1 cellular context compared by ENCODE assay signal in the genomic region with DNA sequence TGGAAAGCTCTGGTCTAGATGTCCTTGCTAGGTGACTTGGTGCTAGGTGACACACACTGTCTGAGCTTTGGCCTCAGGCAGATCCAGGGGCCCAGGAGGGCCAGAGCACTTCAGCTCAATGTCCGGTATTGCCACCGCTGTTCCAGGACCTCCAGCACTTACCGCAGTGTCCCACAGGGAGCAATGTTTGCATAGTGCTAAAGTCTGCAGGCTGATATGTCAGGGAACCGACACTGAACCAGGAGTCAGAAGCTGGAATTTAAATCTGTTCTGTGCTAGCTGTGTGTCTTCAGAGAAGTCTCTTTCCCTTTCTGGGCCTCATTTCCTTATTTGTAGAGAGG.
TF ChIP-seq lines count a peak whose summit lies in the region.

No MANE protein-coding gene starts in this region.

TF ChIP-seq in HepG2, 621 proteins besides CTCF, POLR2A, EP300 and RAD21 (continued from another document and continues in another):
- TF ChIP-seq, protein P1, sequence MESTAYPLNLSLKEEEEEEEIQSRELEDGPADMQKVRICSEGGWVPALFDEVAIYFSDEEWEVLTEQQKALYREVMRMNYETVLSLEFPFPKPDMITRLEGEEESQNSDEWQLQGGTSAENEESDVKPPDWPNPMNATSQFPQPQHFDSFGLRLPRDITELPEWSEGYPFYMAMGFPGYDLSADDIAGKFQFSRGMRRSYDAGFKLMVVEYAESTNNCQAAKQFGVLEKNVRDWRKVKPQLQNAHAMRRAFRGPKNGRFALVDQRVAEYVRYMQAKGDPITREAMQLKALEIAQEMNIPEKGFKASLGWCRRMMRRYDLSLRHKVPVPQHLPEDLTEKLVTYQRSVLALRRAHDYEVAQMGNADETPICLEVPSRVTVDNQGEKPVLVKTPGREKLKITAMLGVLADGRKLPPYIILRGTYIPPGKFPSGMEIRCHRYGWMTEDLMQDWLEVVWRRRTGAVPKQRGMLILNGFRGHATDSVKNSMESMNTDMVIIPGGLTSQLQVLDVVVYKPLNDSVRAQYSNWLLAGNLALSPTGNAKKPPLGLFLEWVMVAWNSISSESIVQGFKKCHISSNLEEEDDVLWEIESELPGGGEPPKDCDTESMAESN (CRISPR knock-in tag; conservative IDR thresholded peaks at IDR 0.05) = no peak
- TF ChIP-seq, protein P2, sequence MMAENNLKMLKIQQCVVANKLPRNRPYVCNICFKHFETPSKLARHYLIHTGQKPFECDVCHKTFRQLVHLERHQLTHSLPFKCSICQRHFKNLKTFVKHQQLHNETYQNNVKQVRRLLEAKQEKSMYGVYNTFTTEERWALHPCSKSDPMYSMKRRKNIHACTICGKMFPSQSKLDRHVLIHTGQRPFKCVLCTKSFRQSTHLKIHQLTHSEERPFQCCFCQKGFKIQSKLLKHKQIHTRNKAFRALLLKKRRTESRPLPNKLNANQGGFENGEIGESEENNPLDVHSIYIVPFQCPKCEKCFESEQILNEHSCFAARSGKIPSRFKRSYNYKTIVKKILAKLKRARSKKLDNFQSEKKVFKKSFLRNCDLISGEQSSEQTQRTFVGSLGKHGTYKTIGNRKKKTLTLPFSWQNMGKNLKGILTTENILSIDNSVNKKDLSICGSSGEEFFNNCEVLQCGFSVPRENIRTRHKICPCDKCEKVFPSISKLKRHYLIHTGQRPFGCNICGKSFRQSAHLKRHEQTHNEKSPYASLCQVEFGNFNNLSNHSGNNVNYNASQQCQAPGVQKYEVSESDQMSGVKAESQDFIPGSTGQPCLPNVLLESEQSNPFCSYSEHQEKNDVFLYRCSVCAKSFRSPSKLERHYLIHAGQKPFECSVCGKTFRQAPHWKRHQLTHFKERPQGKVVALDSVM (CRISPR knock-in tag; IDR thresholded peaks at IDR 0.05) = no peak
- TF ChIP-seq NPAS2 (CRISPR knock-in tag; IDR thresholded peaks at IDR 0.05; ENCODE audit: borderline replicate concordance) (no peak), ZSCAN30 (CRISPR knock-in tag; IDR thresholded peaks at IDR 0.05) (no peak), ZNF713 (CRISPR knock-in tag; IDR thresholded peaks at IDR 0.05) (no peak), ZNF572 (CRISPR knock-in tag; IDR thresholded peaks at IDR 0.05) (no peak), NFKB2 (CRISPR knock-in tag; IDR thresholded peaks at IDR 0.05; ENCODE audit: borderline replicate concordance) (no peak), PAWR (CRISPR knock-in tag; IDR thresholded peaks at IDR 0.05; ENCODE audit: borderline replicate concordance) (no peak), ZNF138 (CRISPR knock-in tag; IDR thresholded peaks at IDR 0.05; ENCODE audit: low read depth) (no peak), ZNF501 (CRISPR knock-in tag; IDR thresholded peaks at IDR 0.05) (peak; percentile 57; the same call in 1 of the 2 replicates), ZSCAN9 (CRISPR knock-in tag; IDR thresholded peaks at IDR 0.05; ENCODE audit: borderline replicate concordance) (peak; percentile 76; the same call in 1 of the 2 replicates), SMAD1 (CRISPR knock-in tag; IDR thresholded peaks at IDR 0.05; ENCODE audit: borderline replicate concordance, low read depth) (no peak), NBN (conservative IDR thresholded peaks at IDR 0.05) (no peak), ZNF441 (CRISPR knock-in tag; IDR thresholded peaks at IDR 0.05; ENCODE audit: borderline replicate concordance) (no peak), ZNF264 (CRISPR knock-in tag; IDR thresholded peaks at IDR 0.05) (peak; percentile 95), PPARG (CRISPR knock-in tag; conservative IDR thresholded peaks at IDR 0.05) (peak; percentile 77; the same call in 1 of the 2 replicates), ZNF337 (CRISPR knock-in tag; IDR thresholded peaks at IDR 0.05; ENCODE audit: borderline replicate concordance, low read depth) (0 out of 2 replicates have a peak, but pooled peaks have one; percentile 68), NCOA2 (CRISPR knock-in tag; IDR thresholded peaks at IDR 0.05) (peak; percentile 86), MEIS1 (CRISPR knock-in tag; IDR thresholded peaks at IDR 0.05; ENCODE audit: borderline replicate concordance) (0 out of 2 replicates have a peak, but pooled peaks have one; percentile 83), ASH2L (IDR thresholded peaks at IDR 0.05; ENCODE audit: insufficient read length, low read depth, low read length) (no peak), ZNF879 (CRISPR knock-in tag; IDR thresholded peaks at IDR 0.05) (no peak), CBFB (CRISPR knock-in tag; IDR thresholded peaks at IDR 0.05) (peak; percentile 51; the same call in 1 of the 2 replicates), SNAI1 (CRISPR knock-in tag; IDR thresholded peaks at IDR 0.05; ENCODE audit: borderline replicate concordance) (no peak)
- TF ChIP-seq, protein P3, sequence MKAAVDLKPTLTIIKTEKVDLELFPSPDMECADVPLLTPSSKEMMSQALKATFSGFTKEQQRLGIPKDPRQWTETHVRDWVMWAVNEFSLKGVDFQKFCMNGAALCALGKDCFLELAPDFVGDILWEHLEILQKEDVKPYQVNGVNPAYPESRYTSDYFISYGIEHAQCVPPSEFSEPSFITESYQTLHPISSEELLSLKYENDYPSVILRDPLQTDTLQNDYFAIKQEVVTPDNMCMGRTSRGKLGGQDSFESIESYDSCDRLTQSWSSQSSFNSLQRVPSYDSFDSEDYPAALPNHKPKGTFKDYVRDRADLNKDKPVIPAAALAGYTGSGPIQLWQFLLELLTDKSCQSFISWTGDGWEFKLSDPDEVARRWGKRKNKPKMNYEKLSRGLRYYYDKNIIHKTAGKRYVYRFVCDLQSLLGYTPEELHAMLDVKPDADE (CRISPR knock-in tag; IDR thresholded peaks at IDR 0.05) = no peak
- TF ChIP-seq, protein P4, sequence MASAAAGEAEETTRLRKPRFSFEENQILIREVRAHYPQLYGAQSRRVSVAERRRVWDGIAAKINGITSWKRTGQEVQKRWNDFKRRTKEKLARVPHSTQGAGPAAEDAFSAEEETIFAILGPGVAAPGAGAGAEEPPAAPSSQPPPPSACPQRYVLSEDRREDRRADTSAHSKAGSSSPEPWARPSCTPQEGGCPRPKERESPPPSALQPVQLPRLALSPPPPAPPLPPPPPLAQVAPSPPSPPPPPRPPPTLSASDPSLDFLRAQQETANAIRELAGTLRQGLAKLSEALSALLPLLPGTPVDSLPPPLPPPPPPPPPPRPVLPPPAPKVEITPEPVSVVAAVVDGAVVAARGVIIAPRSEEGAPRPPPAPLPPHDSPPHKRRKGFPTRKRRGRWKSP (CRISPR knock-in tag; IDR thresholded peaks at IDR 0.05) = 0 out of 2 replicates have a peak, but pooled peaks have one; percentile 10
- TF ChIP-seq, protein P5, sequence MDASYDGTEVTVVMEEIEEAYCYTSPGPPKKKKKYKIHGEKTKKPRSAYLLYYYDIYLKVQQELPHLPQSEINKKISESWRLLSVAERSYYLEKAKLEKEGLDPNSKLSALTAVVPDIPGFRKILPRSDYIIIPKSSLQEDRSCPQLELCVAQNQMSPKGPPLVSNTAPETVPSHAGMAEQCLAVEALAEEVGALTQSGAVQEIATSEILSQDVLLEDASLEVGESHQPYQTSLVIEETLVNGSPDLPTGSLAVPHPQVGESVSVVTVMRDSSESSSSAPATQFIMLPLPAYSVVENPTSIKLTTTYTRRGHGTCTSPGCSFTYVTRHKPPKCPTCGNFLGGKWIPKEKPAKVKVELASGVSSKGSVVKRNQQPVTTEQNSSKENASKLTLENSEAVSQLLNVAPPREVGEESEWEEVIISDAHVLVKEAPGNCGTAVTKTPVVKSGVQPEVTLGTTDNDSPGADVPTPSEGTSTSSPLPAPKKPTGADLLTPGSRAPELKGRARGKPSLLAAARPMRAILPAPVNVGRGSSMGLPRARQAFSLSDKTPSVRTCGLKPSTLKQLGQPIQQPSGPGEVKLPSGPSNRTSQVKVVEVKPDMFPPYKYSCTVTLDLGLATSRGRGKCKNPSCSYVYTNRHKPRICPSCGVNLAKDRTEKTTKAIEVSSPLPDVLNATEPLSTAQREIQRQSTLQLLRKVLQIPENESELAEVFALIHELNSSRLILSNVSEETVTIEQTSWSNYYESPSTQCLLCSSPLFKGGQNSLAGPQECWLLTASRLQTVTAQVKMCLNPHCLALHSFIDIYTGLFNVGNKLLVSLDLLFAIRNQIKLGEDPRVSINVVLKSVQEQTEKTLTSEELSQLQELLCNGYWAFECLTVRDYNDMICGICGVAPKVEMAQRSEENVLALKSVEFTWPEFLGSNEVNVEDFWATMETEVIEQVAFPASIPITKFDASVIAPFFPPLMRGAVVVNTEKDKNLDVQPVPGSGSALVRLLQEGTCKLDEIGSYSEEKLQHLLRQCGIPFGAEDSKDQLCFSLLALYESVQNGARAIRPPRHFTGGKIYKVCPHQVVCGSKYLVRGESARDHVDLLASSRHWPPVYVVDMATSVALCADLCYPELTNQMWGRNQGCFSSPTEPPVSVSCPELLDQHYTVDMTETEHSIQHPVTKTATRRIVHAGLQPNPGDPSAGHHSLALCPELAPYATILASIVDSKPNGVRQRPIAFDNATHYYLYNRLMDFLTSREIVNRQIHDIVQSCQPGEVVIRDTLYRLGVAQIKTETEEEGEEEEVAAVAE (CRISPR knock-in tag; IDR thresholded peaks at IDR 0.05; ENCODE audit: borderline replicate concordance) = peak; percentile 79; the same call in 1 of the 2 replicates
- TF ChIP-seq, protein P6, sequence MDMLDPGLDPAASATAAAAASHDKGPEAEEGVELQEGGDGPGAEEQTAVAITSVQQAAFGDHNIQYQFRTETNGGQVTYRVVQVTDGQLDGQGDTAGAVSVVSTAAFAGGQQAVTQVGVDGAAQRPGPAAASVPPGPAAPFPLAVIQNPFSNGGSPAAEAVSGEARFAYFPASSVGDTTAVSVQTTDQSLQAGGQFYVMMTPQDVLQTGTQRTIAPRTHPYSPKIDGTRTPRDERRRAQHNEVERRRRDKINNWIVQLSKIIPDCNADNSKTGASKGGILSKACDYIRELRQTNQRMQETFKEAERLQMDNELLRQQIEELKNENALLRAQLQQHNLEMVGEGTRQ (IDR thresholded peaks at IDR 0.05; ENCODE audit: low read depth, low read length) = no peak
- TF ChIP-seq, protein P6 (CRISPR knock-in tag; IDR thresholded peaks at IDR 0.05; ENCODE audit: borderline replicate concordance) = no peak
- TF ChIP-seq, protein P7, sequence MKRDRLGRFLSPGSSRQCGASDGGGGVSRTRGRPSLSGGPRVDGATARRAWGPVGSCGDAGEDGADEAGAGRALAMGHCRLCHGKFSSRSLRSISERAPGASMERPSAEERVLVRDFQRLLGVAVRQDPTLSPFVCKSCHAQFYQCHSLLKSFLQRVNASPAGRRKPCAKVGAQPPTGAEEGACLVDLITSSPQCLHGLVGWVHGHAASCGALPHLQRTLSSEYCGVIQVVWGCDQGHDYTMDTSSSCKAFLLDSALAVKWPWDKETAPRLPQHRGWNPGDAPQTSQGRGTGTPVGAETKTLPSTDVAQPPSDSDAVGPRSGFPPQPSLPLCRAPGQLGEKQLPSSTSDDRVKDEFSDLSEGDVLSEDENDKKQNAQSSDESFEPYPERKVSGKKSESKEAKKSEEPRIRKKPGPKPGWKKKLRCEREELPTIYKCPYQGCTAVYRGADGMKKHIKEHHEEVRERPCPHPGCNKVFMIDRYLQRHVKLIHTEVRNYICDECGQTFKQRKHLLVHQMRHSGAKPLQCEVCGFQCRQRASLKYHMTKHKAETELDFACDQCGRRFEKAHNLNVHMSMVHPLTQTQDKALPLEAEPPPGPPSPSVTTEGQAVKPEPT (CRISPR knock-in tag; IDR thresholded peaks at IDR 0.05; ENCODE audit: low read depth) = peak; percentile 49; the same call in 1 of the 2 replicates
- TF ChIP-seq, protein P8, sequence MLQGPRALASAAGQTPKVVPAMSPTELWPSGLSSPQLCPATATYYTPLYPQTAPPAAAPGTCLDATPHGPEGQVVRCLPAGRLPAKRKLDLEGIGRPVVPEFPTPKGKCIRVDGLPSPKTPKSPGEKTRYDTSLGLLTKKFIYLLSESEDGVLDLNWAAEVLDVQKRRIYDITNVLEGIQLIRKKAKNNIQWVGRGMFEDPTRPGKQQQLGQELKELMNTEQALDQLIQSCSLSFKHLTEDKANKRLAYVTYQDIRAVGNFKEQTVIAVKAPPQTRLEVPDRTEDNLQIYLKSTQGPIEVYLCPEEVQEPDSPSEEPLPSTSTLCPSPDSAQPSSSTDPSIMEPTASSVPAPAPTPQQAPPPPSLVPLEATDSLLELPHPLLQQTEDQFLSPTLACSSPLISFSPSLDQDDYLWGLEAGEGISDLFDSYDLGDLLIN (CRISPR knock-in tag; IDR thresholded peaks at IDR 0.05; ENCODE audit: borderline replicate concordance) = no peak
